21 cellular contexts compared by ENCODE assay signal in genomic region chr4:88195666-88196365, GRCh38. TPM values are rescaled to one million over a fixed set of nuclear protein-coding genes. Genes with fewer than 3 reads are reported as not detected.
A peak's percentile ranks its signal among the peaks of the same experiment; 100 is the strongest.
DNase-seq lines count a peak whose midpoint lies in the region; ATAC-seq and TF ChIP-seq lines count a peak whose summit lies in the region.
"Had no signal": no experiment of that assay in that cellular context is flagged by ENCODE, and none has a peak within 500 bp of the region (broad histone marks: within the 10 kb centered on the region; RNA-seq: fewer than 3 reads in every experiment).

No MANE protein-coding gene starts in this region.

- H3K4me3 Mint-ChIP-seq in activated T-cell treated with anti-CD3 and anti-CD28 coated beads, Interleukin-2, amount 50 U/mL, for 4 hours: no peak overlapping the region
- H3K4me3 Mint-ChIP-seq: activated CD4-positive, alpha-beta T cell treated with anti-CD3 and anti-CD28 coated beads, Interleukin-2, amount 10 ng/mL, durations not matched to agents 24 days and 14 days; dendritic cell treated with granulocyte-macrophage colony-stimulating factor and Interleukin-4, amounts not matched to agents 40 ng/mL and 50 ng/mL, for 4 days; stimulated activated memory B cell treated with anti-CD40 and anti-IgM and Interleukin-4, amounts not matched to agents 10 μg/mL and 1 μg/mL and 100 μg/mL, for 72 hours had no signal

- H3K27ac ChIP-seq in transverse colon: peak overlapping the region; percentile 56 to 74 (median 66)
- H3K27ac ChIP-seq in esophagus squamous epithelium: no peak overlapping the region
- no peak overlapping the region for H3K27ac ChIP-seq in heart right ventricle
- H3K27ac ChIP-seq: BLaER1 treated with 17β-estradiol and CSF1 and Interleukin-3, amounts not matched to agents 10 nM and 100 nM; spleen; uterus had no signal

- TF ChIP-seq EP300 in transverse colon (IDR thresholded peaks at IDR 0.05; ENCODE audit: low read depth): no peak

- H3K9me3 Mint-ChIP-seq in activated T-cell treated with anti-CD3 and anti-CD28 coated beads, Interleukin-2, amount 50 U/mL, for 4 hours: no peaks in the 10 kb centered on the region
- H3K9me3 Mint-ChIP-seq: activated CD4-positive, alpha-beta T cell treated with anti-CD3 and anti-CD28 coated beads, Interleukin-2, amount 10 ng/mL, durations not matched to agents 24 days and 14 days; activated naive CD4-positive, alpha-beta T cell treated with anti-CD3 and anti-CD28 coated beads, Interleukin-2, amount 50 U/mL, for 72 hours; dendritic cell treated with granulocyte-macrophage colony-stimulating factor and Interleukin-4, amounts not matched to agents 40 ng/mL and 50 ng/mL, for 4 days; stimulated activated memory B cell treated with anti-CD40 and anti-IgM and Interleukin-4, amounts not matched to agents 10 μg/mL and 1 μg/mL and 100 μg/mL, for 72 hours had no signal

- DNase-seq in activated T-cell treated with anti-CD3 and anti-CD28 coated beads, Interleukin-2, amount 50 U/mL, for 4 hours: no peak
- no peak for DNase-seq in activated T-cell treated with anti-CD3 and anti-CD28 coated beads, Interleukin-2, amount 50 U/mL, for 1 hour
- peak; percentile 33 for DNase-seq in SK-MEL-5 (ENCODE audit: low read depth, low spot score)
- DNase-seq in left colon: peak; percentile 57 to 60
- peak; percentile 65 for DNase-seq in transverse colon
- no peak for DNase-seq in esophagus squamous epithelium (lab: John Stamatoyannopoulos, UW)
- no peak for DNase-seq in heart right ventricle
- no peak for DNase-seq in NCI-H526 treated with DMSO at 0.1 percent for 48 hours (lab: John Stamatoyannopoulos, UW)
- DNase-seq: activated CD4-positive, alpha-beta T cell treated with anti-CD3 and anti-CD28 coated beads, Interleukin-2, amount 10 ng/mL, durations not matched to agents 24 days and 14 days; anterior cingulate cortex; mammary epithelial cell; NCI-H1436; nucleus accumbens; spleen; stimulated activated CD4-positive, alpha-beta T cell treated with anti-CD3 and anti-CD28 coated beads, Interleukin-2, amount 100 ng/mL, for 48 hours; uterus had no signal

- no peaks in the 10 kb centered on the region for H3K36me3 Mint-ChIP-seq in activated T-cell treated with anti-CD3 and anti-CD28 coated beads, Interleukin-2, amount 50 U/mL, for 4 hours (ENCODE audit: insufficient read depth)
- H3K36me3 Mint-ChIP-seq: activated naive CD4-positive, alpha-beta T cell treated with anti-CD3 and anti-CD28 coated beads, Interleukin-2, amount 50 U/mL, for 72 hours; stimulated activated memory B cell treated with anti-CD40 and anti-IgM and Interleukin-4, amounts not matched to agents 10 μg/mL and 1 μg/mL and 100 μg/mL, for 72 hours had no signal

- TF ChIP-seq POLR2A in transverse colon (IDR thresholded peaks at IDR 0.05) (no peak), esophagus squamous epithelium (IDR thresholded peaks at IDR 0.05) (no peak)

- H3K9me3 ChIP-seq in transverse colon (no peaks in the 10 kb centered on the region), esophagus squamous epithelium (no peaks in the 10 kb centered on the region), heart right ventricle (peaks cover 0 to 4% (median 0%) of the 10 kb centered on the region in 11 donors)
- H3K9me3 ChIP-seq: BLaER1 treated with 17β-estradiol and CSF1 and Interleukin-3, amounts not matched to agents 10 nM and 100 nM; spleen; uterus had no signal

- H3K27me3 Mint-ChIP-seq in activated T-cell treated with anti-CD3 and anti-CD28 coated beads, Interleukin-2, amount 50 U/mL, for 4 hours (ENCODE audit: low read depth): no peaks in the 10 kb centered on the region
- H3K27me3 Mint-ChIP-seq: dendritic cell treated with granulocyte-macrophage colony-stimulating factor and Interleukin-4, amounts not matched to agents 40 ng/mL and 50 ng/mL, for 4 days; stimulated activated memory B cell treated with anti-CD40 and anti-IgM and Interleukin-4, amounts not matched to agents 10 μg/mL and 1 μg/mL and 100 μg/mL, for 72 hours had no signal

- 51 to 61% methylated on average over 2 to 7 of the region's 7 CpGs for WGBS in transverse colon (ENCODE audit: low coverage in 1 of 2), 2 donors
- WGBS in esophagus squamous epithelium, 2 donors: 75 to 78% methylated on average over 6 to 7 of the region's 7 CpGs
- WGBS in heart right ventricle, 2 donors: 80 to 87% methylated on average over 7 of the region's 7 CpGs

- ATAC-seq in activated T-cell treated with anti-CD3 and anti-CD28 coated beads, Interleukin-2, amount 50 U/mL, for 4 hours: peak; percentile 50 to 51
- peak; percentile 86 for ATAC-seq in left colon
- no peak for ATAC-seq in heart right ventricle
- ATAC-seq: stimulated activated memory B cell treated with anti-CD40 and anti-IgM and Interleukin-4, amounts not matched to agents 10 μg/mL and 1 μg/mL and 100 μg/mL, for 72 hours had no signal

- no peak for TF ChIP-seq CTCF in transverse colon (IDR thresholded peaks at IDR 0.05)
- TF ChIP-seq CTCF in esophagus squamous epithelium (IDR thresholded peaks at IDR 0.05): no peak
- TF ChIP-seq CTCF in heart right ventricle (IDR thresholded peaks at IDR 0.05): no peak

- intact Hi-C loops in left colon (cut with DNase I, micrococcal nuclease): no loop called here
- intact Hi-C loops in transverse colon (cut with DNase I; ENCODE audit: low total_unique reads): no loop called here
- intact Hi-C loops in esophagus squamous epithelium (cut with DNase I): no loop called here
- intact Hi-C loops in heart right ventricle (cut with DNase I): no loop called here

- H3K36me3 ChIP-seq in transverse colon (no peaks in the 10 kb centered on the region), esophagus squamous epithelium (no peaks in the 10 kb centered on the region), heart right ventricle (no peaks in the 10 kb centered on the region)
- H3K36me3 ChIP-seq: BLaER1 treated with 17β-estradiol and CSF1 and Interleukin-3, amounts not matched to agents 10 nM and 100 nM; spleen; uterus had no signal

- H3K4me1 Mint-ChIP-seq in activated T-cell treated with anti-CD3 and anti-CD28 coated beads, Interleukin-2, amount 50 U/mL, for 4 hours (ENCODE audit: low read depth): peaks cover 6% of the 10 kb centered on the region
- H3K4me1 Mint-ChIP-seq: activated CD4-positive, alpha-beta T cell treated with anti-CD3 and anti-CD28 coated beads, Interleukin-2, amount 10 ng/mL, durations not matched to agents 24 days and 14 days; stimulated activated memory B cell treated with anti-CD40 and anti-IgM and Interleukin-4, amounts not matched to agents 10 μg/mL and 1 μg/mL and 100 μg/mL, for 72 hours had no signal

- H3K4me1 ChIP-seq in transverse colon (peaks cover 4 to 36% (median 11%) of the 10 kb centered on the region in 4 donors), esophagus squamous epithelium (no peaks in the 10 kb centered on the region), heart right ventricle (no peaks in the 10 kb centered on the region)
- H3K4me1 ChIP-seq: BLaER1 treated with 17β-estradiol and CSF1 and Interleukin-3, amounts not matched to agents 10 nM and 100 nM; spleen; uterus had no signal

- H3K4me3 ChIP-seq in transverse colon (no peak overlapping the region), esophagus squamous epithelium (no peak overlapping the region), heart right ventricle (no peak overlapping the region)
- H3K4me3 ChIP-seq: BLaER1 treated with 17β-estradiol and CSF1 and Interleukin-3, amounts not matched to agents 10 nM and 100 nM; spleen; uterus had no signal

- no peaks in the 10 kb centered on the region for H3K27me3 ChIP-seq in transverse colon
- H3K27me3 ChIP-seq in esophagus squamous epithelium: no peaks in the 10 kb centered on the region
- no peaks in the 10 kb centered on the region for H3K27me3 ChIP-seq in heart right ventricle
- H3K27me3 ChIP-seq: BLaER1 treated with 17β-estradiol and CSF1 and Interleukin-3, amounts not matched to agents 10 nM and 100 nM; spleen; uterus had no signal

- in situ Hi-C loops in SK-MEL-5 (cut with HindIII; ENCODE audit: low pct_unique_long_range_greater_than_20kb, low sequenced_read_pairs): no loop called here
- in situ Hi-C loops in transverse colon (cut with MboI; ENCODE audit: low pct_ligation_motif_present in 1 of 4, low pct_unique_long_range_greater_than_20kb in 1 of 4, low sequenced_read_pairs in 3 of 4): no loop called here

RNA-seq across cellular contexts. Expression of gene ABCG2, which starts 37.4 kb away (rescaled TPM):
- under 1 TPM; 0.24 to 0.71 (median 0.49) TPM for total RNA-seq in activated T-cell treated with anti-CD3 and anti-CD28 coated beads, Interleukin-2, amount 50 U/mL, for 4 hours
- total RNA-seq in SK-MEL-5 (2014; rRNA removed; shearing (Covaris generic)): 2.0 TPM in 2 replicates
- polyA plus RNA-seq in SK-MEL-5 (2015; cell fraction: cytosol; rRNA removed): 0.65 and 3.8 TPM in 2 replicates
- polyA plus RNA-seq in SK-MEL-5 (2015; cell fraction: nucleus; rRNA removed): 0.67 and 0.69 TPM in 2 replicates
- total RNA-seq in left colon (10 to 100 TPM; 32.5 to 36.2 TPM), transverse colon (10 to 100 TPM in 3 of 4 donors, 1 to 10 TPM in 1; 5.6 to 36.6 (median 21.4) TPM), esophagus squamous epithelium (1 to 10 TPM in 3 of 4 donors, under 1 TPM in 1; 0.76 to 7.1 (median 3.6) TPM), heart right ventricle (10 to 100 TPM in 1 of 10 donors, 1 to 10 TPM in 6, under 1 TPM in 3; 0.57 to 10.5 (median 4.1) TPM)
- under 1 TPM; 0.22 to 0.33 TPM for polyA plus RNA-seq in heart right ventricle
- total RNA-seq: A673 had no signal

Comparison
In these comparisons a context has a peak if more than half of its experiments do, and no peak if none do; other contexts are left out.
1. ATAC-seq: peak in activated T-cell treated with anti-CD3 and anti-CD28 coated beads, Interleukin-2, amount 50 U/mL, for 4 hours (2 of 2) and left colon (single experiment); none in heart right ventricle (0 of 8).
2. DNase-seq: peak in SK-MEL-5 (single experiment), left colon (2 of 2) and transverse colon (single experiment); none in activated T-cell treated with anti-CD3 and anti-CD28 coated beads, Interleukin-2, amount 50 U/mL, for 4 hours (single experiment), activated T-cell treated with anti-CD3 and anti-CD28 coated beads, Interleukin-2, amount 50 U/mL, for 1 hour (single experiment), esophagus squamous epithelium (single experiment), heart right ventricle (0 of 2) and NCI-H526 treated with DMSO at 0.1 percent for 48 hours (single experiment).
3. H3K27ac ChIP-seq: peak in transverse colon (4 of 4); none in esophagus squamous epithelium (0 of 4) and heart right ventricle (0 of 10).